In genomic region chr11:111762981-111763643, GRCh38 we compare ENCODE assay signal across 1 cellular context.
TF ChIP-seq lines count a peak whose summit lies in the region.

No MANE protein-coding gene starts in this region.

TF ChIP-seq in IMR-90, 13 proteins besides CTCF, POLR2A, EP300 and RAD21 (continued from another document):
- no peak for TF ChIP-seq FOS (IDR thresholded peaks at IDR 0.05; ENCODE audit: low read depth, low read length)
